Comparison of ENCODE assay signal across 1 cellular context in the genomic region with DNA sequence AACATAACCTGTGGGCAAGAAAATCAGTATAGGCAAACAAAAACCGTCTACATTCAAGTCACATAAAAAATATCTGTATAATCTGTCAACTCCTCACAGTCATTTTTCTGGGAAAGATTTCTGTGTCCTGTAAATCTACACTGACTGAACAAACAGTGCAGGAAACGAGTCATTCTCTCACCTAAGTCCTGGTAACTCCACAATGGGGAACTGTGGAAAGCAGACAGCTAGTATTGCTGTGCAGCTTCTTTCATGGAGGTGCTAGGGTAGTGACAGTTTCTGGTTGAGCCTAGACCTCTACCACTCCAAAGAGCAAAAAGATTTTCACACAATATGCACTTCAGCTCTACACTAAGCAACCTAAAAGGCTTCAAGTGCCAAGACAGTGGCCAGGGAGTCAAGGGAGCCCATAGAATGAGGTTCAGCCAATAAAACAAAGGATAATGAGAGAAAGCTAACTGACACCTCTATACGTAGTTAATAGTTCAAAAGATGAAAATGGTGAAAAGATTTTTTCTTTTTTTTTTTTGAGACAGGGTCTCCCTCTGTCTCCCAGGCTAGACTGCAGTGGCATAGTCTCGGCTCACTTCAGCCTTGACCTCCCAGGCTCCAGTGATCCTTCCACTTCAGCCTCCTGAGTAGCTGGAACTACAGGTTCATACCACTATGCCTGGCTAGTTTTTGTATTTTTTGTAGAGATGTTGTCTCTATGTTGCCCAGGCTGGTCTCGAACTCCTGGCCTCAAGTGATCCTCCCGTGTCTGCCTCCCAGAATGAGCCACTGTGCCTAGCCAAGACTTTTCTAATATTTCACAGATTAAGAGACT.
TF ChIP-seq lines count a peak whose summit lies in the region.

No MANE protein-coding gene starts in this region.

TF ChIP-seq in GM12878, 131 proteins besides CTCF, POLR2A, EP300 and RAD21 (continued from another document):
- TF ChIP-seq HSF1 (IDR thresholded peaks at IDR 0.05; ENCODE audit: low read depth, low read length), result no peak
- TF ChIP-seq ZBTB40 (IDR thresholded peaks at IDR 0.05; ENCODE audit: borderline replicate concordance), result no peak
- TF ChIP-seq PML (IDR thresholded peaks at IDR 0.05; ENCODE audit: low read length), result no peak; the same call in 1 of the 2 replicates
- TF ChIP-seq CREB1 (IDR thresholded peaks at IDR 0.05; ENCODE audit: low read depth), result no peak
- peak; percentile 56 for TF ChIP-seq IKZF1 (conservative IDR thresholded peaks at IDR 0.05)
- TF ChIP-seq, protein P1, sequence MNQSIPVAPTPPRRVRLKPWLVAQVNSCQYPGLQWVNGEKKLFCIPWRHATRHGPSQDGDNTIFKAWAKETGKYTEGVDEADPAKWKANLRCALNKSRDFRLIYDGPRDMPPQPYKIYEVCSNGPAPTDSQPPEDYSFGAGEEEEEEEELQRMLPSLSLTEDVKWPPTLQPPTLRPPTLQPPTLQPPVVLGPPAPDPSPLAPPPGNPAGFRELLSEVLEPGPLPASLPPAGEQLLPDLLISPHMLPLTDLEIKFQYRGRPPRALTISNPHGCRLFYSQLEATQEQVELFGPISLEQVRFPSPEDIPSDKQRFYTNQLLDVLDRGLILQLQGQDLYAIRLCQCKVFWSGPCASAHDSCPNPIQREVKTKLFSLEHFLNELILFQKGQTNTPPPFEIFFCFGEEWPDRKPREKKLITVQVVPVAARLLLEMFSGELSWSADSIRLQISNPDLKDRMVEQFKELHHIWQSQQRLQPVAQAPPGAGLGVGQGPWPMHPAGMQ (IDR thresholded peaks at IDR 0.05; ENCODE audit: borderline replicate concordance), result no peak
- no peak for TF ChIP-seq BMI1 (IDR thresholded peaks at IDR 0.05; ENCODE audit: borderline replicate concordance)
- TF ChIP-seq, protein P2, sequence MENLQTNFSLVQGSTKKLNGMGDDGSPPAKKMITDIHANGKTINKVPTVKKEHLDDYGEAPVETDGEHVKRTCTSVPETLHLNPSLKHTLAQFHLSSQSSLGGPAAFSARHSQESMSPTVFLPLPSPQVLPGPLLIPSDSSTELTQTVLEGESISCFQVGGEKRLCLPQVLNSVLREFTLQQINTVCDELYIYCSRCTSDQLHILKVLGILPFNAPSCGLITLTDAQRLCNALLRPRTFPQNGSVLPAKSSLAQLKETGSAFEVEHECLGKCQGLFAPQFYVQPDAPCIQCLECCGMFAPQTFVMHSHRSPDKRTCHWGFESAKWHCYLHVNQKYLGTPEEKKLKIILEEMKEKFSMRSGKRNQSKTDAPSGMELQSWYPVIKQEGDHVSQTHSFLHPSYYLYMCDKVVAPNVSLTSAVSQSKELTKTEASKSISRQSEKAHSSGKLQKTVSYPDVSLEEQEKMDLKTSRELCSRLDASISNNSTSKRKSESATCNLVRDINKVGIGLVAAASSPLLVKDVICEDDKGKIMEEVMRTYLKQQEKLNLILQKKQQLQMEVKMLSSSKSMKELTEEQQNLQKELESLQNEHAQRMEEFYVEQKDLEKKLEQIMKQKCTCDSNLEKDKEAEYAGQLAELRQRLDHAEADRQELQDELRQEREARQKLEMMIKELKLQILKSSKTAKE (IDR thresholded peaks at IDR 0.05; ENCODE audit: low read depth, poor library complexity, severe bottlenecking), result no peak
- no peak for TF ChIP-seq E2F4 (IDR thresholded peaks at IDR 0.05; ENCODE audit: low read depth, low read length)
- no peak for TF ChIP-seq ZBED1 (IDR thresholded peaks at IDR 0.05; ENCODE audit: borderline replicate concordance)
- TF ChIP-seq, protein P3, sequence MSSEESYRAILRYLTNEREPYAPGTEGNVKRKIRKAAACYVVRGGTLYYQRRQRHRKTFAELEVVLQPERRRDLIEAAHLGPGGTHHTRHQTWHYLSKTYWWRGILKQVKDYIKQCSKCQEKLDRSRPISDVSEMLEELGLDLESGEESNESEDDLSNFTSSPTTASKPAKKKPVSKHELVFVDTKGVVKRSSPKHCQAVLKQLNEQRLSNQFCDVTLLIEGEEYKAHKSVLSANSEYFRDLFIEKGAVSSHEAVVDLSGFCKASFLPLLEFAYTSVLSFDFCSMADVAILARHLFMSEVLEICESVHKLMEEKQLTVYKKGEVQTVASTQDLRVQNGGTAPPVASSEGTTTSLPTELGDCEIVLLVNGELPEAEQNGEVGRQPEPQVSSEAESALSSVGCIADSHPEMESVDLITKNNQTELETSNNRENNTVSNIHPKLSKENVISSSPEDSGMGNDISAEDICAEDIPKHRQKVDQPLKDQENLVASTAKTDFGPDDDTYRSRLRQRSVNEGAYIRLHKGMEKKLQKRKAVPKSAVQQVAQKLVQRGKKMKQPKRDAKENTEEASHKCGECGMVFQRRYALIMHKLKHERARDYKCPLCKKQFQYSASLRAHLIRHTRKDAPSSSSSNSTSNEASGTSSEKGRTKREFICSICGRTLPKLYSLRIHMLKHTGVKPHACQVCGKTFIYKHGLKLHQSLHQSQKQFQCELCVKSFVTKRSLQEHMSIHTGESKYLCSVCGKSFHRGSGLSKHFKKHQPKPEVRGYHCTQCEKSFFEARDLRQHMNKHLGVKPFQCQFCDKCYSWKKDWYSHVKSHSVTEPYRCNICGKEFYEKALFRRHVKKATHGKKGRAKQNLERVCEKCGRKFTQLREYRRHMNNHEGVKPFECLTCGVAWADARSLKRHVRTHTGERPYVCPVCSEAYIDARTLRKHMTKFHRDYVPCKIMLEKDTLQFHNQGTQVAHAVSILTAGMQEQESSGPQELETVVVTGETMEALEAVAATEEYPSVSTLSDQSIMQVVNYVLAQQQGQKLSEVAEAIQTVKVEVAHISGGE (CRISPR knock-in tag; IDR thresholded peaks at IDR 0.05), result no peak
- TF ChIP-seq SPI1 (IDR thresholded peaks at IDR 0.05; ENCODE audit: borderline replicate concordance, insufficient read depth, low read depth, low read length), result peak; percentile 78
- no peak for TF ChIP-seq JUND (IDR thresholded peaks at IDR 0.05; ENCODE audit: low read depth, low read length)
- TF ChIP-seq BHLHE40 (IDR thresholded peaks at IDR 0.05; ENCODE audit: borderline replicate concordance in 1 of 2, low read depth in 2 of 2, low read length in 1 of 2), result no peak
